9 cellular contexts compared by ENCODE assay signal in genomic region chr1:12144236-12144635, GRCh38. TPM values are rescaled to one million over a fixed set of nuclear protein-coding genes. Genes with fewer than 3 reads are reported as not detected.
DNase-seq lines count a peak whose midpoint lies in the region; ATAC-seq and TF ChIP-seq lines count a peak whose summit lies in the region.
"Had no signal": no experiment of that assay in that cellular context is flagged by ENCODE, and none has a peak within 500 bp of the region (broad histone marks: within the 10 kb centered on the region; RNA-seq: fewer than 3 reads in every experiment).

No MANE protein-coding gene starts in this region.

- ATAC-seq in T-helper 17 cell (no peak), GM18868 (IDR thresholded peaks at IDR 0.05; ENCODE audit: unreplicated experiment) (no peak), body of pancreas (no peak)

- no peak for TF ChIP-seq POLR2A in body of pancreas (IDR thresholded peaks at IDR 0.05)

- H3K9me2 ChIP-seq in hepatocyte (replicated peaks; ENCODE audit: insufficient read depth) = no peaks in the 10 kb centered on the region
- no peaks in the 10 kb centered on the region for H3K9me2 ChIP-seq in Karpas-422 (replicated peaks; ENCODE audit: insufficient read depth, low read length)

- peak overlapping the region; percentile 9 for H2AFZ ChIP-seq in hepatocyte
- H2AFZ ChIP-seq in smooth muscle cell (ENCODE audit: low read depth) = no peak overlapping the region
- no peak overlapping the region for H2AFZ ChIP-seq in Karpas-422 (ENCODE audit: low read length)

- H3K27ac Mint-ChIP-seq in T-helper 17 cell = peak overlapping the region; percentile 94

- no peaks in the 10 kb centered on the region for H3K36me3 ChIP-seq in hepatocyte (replicated peaks; ENCODE audit: insufficient read depth, low read depth)
- no peaks in the 10 kb centered on the region for H3K36me3 ChIP-seq in smooth muscle cell (ENCODE audit: low read depth)
- H3K36me3 ChIP-seq in body of pancreas (replicated peaks in 1 of 2; ENCODE audit: insufficient read depth in 1 of 2, low read depth in 2 of 2) = no peaks in the 10 kb centered on the region
- no peaks in the 10 kb centered on the region for H3K36me3 ChIP-seq in Karpas-422 (ENCODE audit: insufficient read depth, low read length)

- H3K4me2 ChIP-seq in hepatocyte (peak overlapping the region; percentile 14), smooth muscle cell (peak overlapping the region; percentile 69), Karpas-422 (ENCODE audit: low read depth, low read length, poor library complexity, severe bottlenecking) (no peak overlapping the region)

- H3K9me3 ChIP-seq in T-helper 17 cell (ENCODE audit: control insufficient read depth, low read length, poor library complexity, severe bottlenecking) (no peaks in the 10 kb centered on the region), hepatocyte (ENCODE audit: low read depth) (no peaks in the 10 kb centered on the region), smooth muscle cell (replicated peaks; ENCODE audit: low read depth) (no peaks in the 10 kb centered on the region), body of pancreas (no peaks in the 10 kb centered on the region), Karpas-422 (ENCODE audit: low read length) (no peaks in the 10 kb centered on the region)

- peaks cover 43% of the 10 kb centered on the region for H3K4me1 Mint-ChIP-seq in T-helper 17 cell

- H3K9ac ChIP-seq in smooth muscle cell (ENCODE audit: low read depth) = peak overlapping the region; percentile 20
- no peak overlapping the region for H3K9ac ChIP-seq in Karpas-422 (ENCODE audit: low read length)

- H3K27me3 ChIP-seq in hepatocyte (no peaks in the 10 kb centered on the region), smooth muscle cell (ENCODE audit: low read depth) (no peaks in the 10 kb centered on the region), body of pancreas (no peaks in the 10 kb centered on the region), Karpas-422 (ENCODE audit: low read length) (no peaks in the 10 kb centered on the region)

- H3K27ac ChIP-seq in hepatocyte (peak overlapping the region; percentile 88), smooth muscle cell (ENCODE audit: low read depth) (peak overlapping the region; percentile 79), body of pancreas (peak overlapping the region in 1 of 4 donors; percentile 69), Karpas-422 (ENCODE audit: low read length) (no peak overlapping the region)

- TF ChIP-seq CTCF in hepatocyte (IDR thresholded peaks at IDR 0.05; ENCODE audit: poor library complexity) (no peak), smooth muscle cell (IDR thresholded peaks at IDR 0.05; ENCODE audit: borderline replicate concordance, insufficient read depth, poor library complexity, severe bottlenecking) (no peak), body of pancreas (IDR thresholded peaks at IDR 0.05) (no peak)

- DNase-seq in ELF-1 (ENCODE audit: low read depth, low spot score) = peak; percentile 79
- DNase-seq in T-helper 17 cell = no peak
- peak; percentile 67 for DNase-seq in hepatocyte (ENCODE audit: low spot score)
- no peak for DNase-seq in smooth muscle cell (lab: John Stamatoyannopoulos, UW; ENCODE audit: unreplicated experiment)
- no peak for DNase-seq in body of pancreas
- no peak for DNase-seq in Karpas-422
- DNase-seq: GDM1, NCI-H510A had no signal

- H3K4me3 ChIP-seq in hepatocyte (no peak overlapping the region), smooth muscle cell (no peak overlapping the region), body of pancreas (no peak overlapping the region), Karpas-422 (ENCODE audit: low read length) (no peak overlapping the region)

- no peak overlapping the region for H3K4me3 Mint-ChIP-seq in T-helper 17 cell

- peaks cover 4% of the 10 kb centered on the region for H3F3A ChIP-seq in smooth muscle cell (ENCODE audit: low read depth)

- 34% methylated on average over 8 of the region's 8 CpGs for WGBS in hepatocyte (ENCODE audit: low lambda C conversion rate, missing lambda C conversion rate)
- 23% methylated on average over 8 of the region's 8 CpGs for WGBS in smooth muscle cell (ENCODE audit: low lambda C conversion rate)
- 67 to 82% methylated on average over 8 of the region's 8 CpGs for WGBS in body of pancreas, 2 donors

- H3K36me3 Mint-ChIP-seq in T-helper 17 cell (ENCODE audit: low read depth) = no peaks in the 10 kb centered on the region

- H3K27me3 Mint-ChIP-seq in T-helper 17 cell = no peaks in the 10 kb centered on the region

- H3K4me1 ChIP-seq in hepatocyte (ENCODE audit: insufficient read depth) (peaks cover 31% of the 10 kb centered on the region), smooth muscle cell (ENCODE audit: low read depth) (peaks cover 3% of the 10 kb centered on the region), body of pancreas (peaks cover 5% of the 10 kb centered on the region), Karpas-422 (ENCODE audit: low read length) (no peaks in the 10 kb centered on the region)

- H4K20me1 ChIP-seq in hepatocyte (ENCODE audit: insufficient read depth, poor library complexity, severe bottlenecking) = no peaks in the 10 kb centered on the region
- H4K20me1 ChIP-seq in smooth muscle cell (ENCODE audit: low read depth) = no peaks in the 10 kb centered on the region
- H4K20me1 ChIP-seq in Karpas-422 (ENCODE audit: insufficient read depth, low read depth, low read length) = peaks cover 13% of the 10 kb centered on the region; the same call in 1 of the 2 replicates

- no peaks in the 10 kb centered on the region for H3K79me2 ChIP-seq in hepatocyte
- H3K79me2 ChIP-seq in smooth muscle cell (ENCODE audit: low read depth) = no peaks in the 10 kb centered on the region
- H3K79me2 ChIP-seq in Karpas-422 (ENCODE audit: low read length) = no peaks in the 10 kb centered on the region

- intact Hi-C loops in body of pancreas (cut with DNase I) = no loop called here

RNA-seq across cellular contexts. Expression of gene TNFRSF1B, which starts 22.6 kb away (rescaled TPM):
- total RNA-seq in T-helper 17 cell = 100 to 1,000 TPM; 127 to 132 TPM
- total RNA-seq in hepatocyte = 4.1 and 13.4 TPM in 2 replicates
- 3.0 and 4.3 TPM in 2 replicates for polyA plus RNA-seq in hepatocyte
- total RNA-seq in smooth muscle cell = 6.9 and 9.0 TPM in 2 replicates
- polyA plus RNA-seq in smooth muscle cell = 14.8 and 20.3 TPM in 2 replicates
- 10 to 100 TPM; 13.7 to 28.7 TPM for total RNA-seq in body of pancreas
- not detected in 2 replicates for total RNA-seq in Karpas-422 (2014; rRNA removed; shearing (Covaris generic); ENCODE audit: low replicate concordance)

Comparison
In these comparisons a context has a peak if more than half of its experiments do, and no peak if none do; other contexts are left out.
1. DNase-seq: peak in ELF-1 (single experiment) and hepatocyte (single experiment); none in T-helper 17 cell (0 of 3), smooth muscle cell (single experiment), body of pancreas (0 of 4) and Karpas-422 (single experiment).